ENCODE assay signal across 21 cellular contexts in the genomic region with DNA sequence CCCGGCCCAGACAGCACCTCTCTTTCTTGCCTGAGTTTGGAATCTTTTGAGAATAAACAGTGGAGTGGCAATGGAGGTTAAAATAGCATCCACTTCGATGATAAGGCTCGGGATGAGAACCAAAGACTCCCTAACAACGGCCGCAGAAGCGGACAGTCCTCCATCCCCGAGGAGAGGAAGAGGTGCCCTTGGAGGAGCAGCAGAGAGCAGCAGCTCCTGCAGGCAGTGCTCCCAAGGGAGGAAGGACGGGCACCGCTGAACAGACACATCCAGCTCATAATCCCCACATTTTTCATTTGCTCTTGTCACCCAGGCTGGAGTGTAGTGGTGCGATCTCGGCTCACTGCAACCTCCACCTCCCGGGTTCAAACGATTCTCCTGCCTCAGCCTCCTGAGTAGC.
"Had no signal": no experiment of that assay in that cellular context is flagged by ENCODE, and none has a peak within 500 bp of the region (broad histone marks: within the 10 kb centered on the region; RNA-seq: fewer than 3 reads in every experiment).

No MANE protein-coding gene starts in this region.

- H3K9me3 ChIP-seq: ovary, right atrium auricular region, upper lobe of right lung had no signal

- H3K9ac ChIP-seq: neural progenitor cell had no signal

- H3K27ac ChIP-seq: left ventricle myocardium inferior, neural progenitor cell, ovary, right atrium auricular region, skin epidermis, suprapubic skin, thoracic aorta, tibial artery, upper lobe of right lung had no signal

- DNase-seq: hypothalamus; immature natural killer cell; left ventricle myocardium inferior; mesendoderm; naive B cell; natural killer cell; nephron progenitor cell; ovary; stimulated activated CD4-positive, alpha-beta T cell treated with anti-CD3 and anti-CD28 coated beads, Interleukin-4, amount 100 ng/mL, for 24 hours; stimulated activated naive CD4-positive, alpha-beta T cell; tibial artery; trophoblast cell; upper lobe of right lung had no signal

- H3K4me3 ChIP-seq: left ventricle myocardium inferior, lung, neural progenitor cell, ovary, right atrium auricular region, skin epidermis, suprapubic skin, thoracic aorta, tibial artery, upper lobe of right lung had no signal

- H3K4me2 ChIP-seq: neural progenitor cell had no signal

- H3K27me3 ChIP-seq: neural progenitor cell, ovary, right atrium auricular region, suprapubic skin, tibial artery, upper lobe of right lung had no signal

- H3K36me3 ChIP-seq: left ventricle myocardium inferior, neural progenitor cell, ovary, right atrium auricular region, suprapubic skin, thoracic aorta, tibial artery, upper lobe of right lung had no signal

- H3K4me1 ChIP-seq: left ventricle myocardium inferior, neural progenitor cell, right atrium auricular region, suprapubic skin, tibial artery, upper lobe of right lung had no signal

- FAIRE-seq: islet of Langerhans, urothelium cell line had no signal
